ENCODE assay signal across 1 cellular context in the genomic region with DNA sequence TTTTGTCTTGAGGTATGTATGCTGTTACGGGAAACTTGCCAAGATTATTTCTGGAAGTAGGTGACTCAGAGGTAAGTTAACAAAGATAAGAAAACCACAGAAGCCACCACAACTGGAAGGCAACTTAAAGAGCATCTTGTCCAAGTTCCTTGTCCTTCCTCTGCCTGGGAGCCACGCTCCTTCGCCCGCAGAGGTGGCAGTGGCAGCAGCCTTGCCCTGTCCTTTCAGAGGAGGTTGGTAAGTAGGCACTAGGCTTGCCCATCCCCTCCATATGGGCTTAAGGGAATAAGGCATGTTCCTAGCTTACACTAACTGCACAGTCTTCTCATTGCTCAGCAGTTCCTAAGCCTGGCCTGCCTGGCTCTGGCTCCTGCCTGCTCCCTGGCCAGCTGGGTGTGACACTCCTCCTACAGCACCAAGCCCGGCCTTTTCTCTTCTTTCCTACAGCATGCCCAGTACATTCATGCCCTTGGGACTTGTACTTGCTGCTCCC.
TF ChIP-seq lines count a peak whose summit lies in the region.

No MANE protein-coding gene starts in this region.

TF ChIP-seq in K562, 482 proteins besides CTCF, POLR2A, EP300 and RAD21 (continues in another document):
- TF ChIP-seq ZFP91 (CRISPR knock-in tag; IDR thresholded peaks at IDR 0.05) (no peak), TBP (optimal IDR thresholded peaks at IDR 0.05; ENCODE audit: low read depth, low read length) (peak; percentile 58), ARID1B (IDR thresholded peaks at IDR 0.05) (peak; percentile 92), CBX5 (IDR thresholded peaks at IDR 0.05; ENCODE audit: borderline replicate concordance, low read depth) (no peak), RUNX1 (IDR thresholded peaks at IDR 0.05; ENCODE audit: low read depth) (0 out of 2 replicates have a peak, but pooled peaks have one; percentile 36), ZFP30 (CRISPR knock-in tag; IDR thresholded peaks at IDR 0.05; ENCODE audit: borderline replicate concordance) (no peak), AFF1 (IDR thresholded peaks at IDR 0.05; ENCODE audit: low read depth in 1 of 2, partially characterized antibody in 2 of 2) (peak in 1 of 2 experiments; percentile 28), HDAC2 (IDR thresholded peaks at IDR 0.05) (peak; percentile 69), SOX6 (IDR thresholded peaks at IDR 0.05) (peak; percentile 77; the same call in 1 of the 2 replicates), ESRRA (IDR thresholded peaks at IDR 0.05; ENCODE audit: borderline replicate concordance, low read depth) (peak; percentile 92; the same call in 1 of the 2 replicates), SMARCC2 (IDR thresholded peaks at IDR 0.05; ENCODE audit: low read depth) (peak; percentile 89), MTA2 (IDR thresholded peaks at IDR 0.05; ENCODE audit: low read depth) (0 out of 2 replicates have a peak, but pooled peaks have one; percentile 37), DMBX1 (CRISPR knock-in tag; IDR thresholded peaks at IDR 0.05; ENCODE audit: borderline replicate concordance) (no peak), FOS (IDR thresholded peaks at IDR 0.05; ENCODE audit: extremely low read depth, insufficient read length) (peak; percentile 30), TCF3 (CRISPR knock-in tag; IDR thresholded peaks at IDR 0.05) (peak; percentile 64), HES1 (IDR thresholded peaks at IDR 0.05; ENCODE audit: low read depth) (peak; percentile 87), TBL1XR1 (IDR thresholded peaks at IDR 0.05; ENCODE audit: low read length in 2 of 2) (peak in 1 of 2 experiments; percentile 56; a peak in 2 of 4 replicates), ZNF518B (CRISPR knock-in tag; IDR thresholded peaks at IDR 0.05) (no peak), TAL1 (IDR thresholded peaks at IDR 0.05) (peak; percentile 60), ATF7 (IDR thresholded peaks at IDR 0.05) (0 out of 2 replicates have a peak, but pooled peaks have one; percentile 16), PYGO2 (tag; IDR thresholded peaks at IDR 0.05) (no peak), ARHGAP35 (IDR thresholded peaks at IDR 0.05; ENCODE audit: partially characterized antibody) (no peak), FIP1L1 (IDR thresholded peaks at IDR 0.05; ENCODE audit: low read depth, low read length, poor library complexity, severe bottlenecking) (no peak), ILK (tag; IDR thresholded peaks at IDR 0.05; ENCODE audit: borderline replicate concordance, low read depth) (no peak), ZNF253 (CRISPR knock-in tag; conservative IDR thresholded peaks at IDR 0.05) (no peak), ZNF3 (CRISPR knock-in tag; IDR thresholded peaks at IDR 0.05) (no peak), RBFOX2 (IDR thresholded peaks at IDR 0.05; ENCODE audit: low read depth, low read length) (0 out of 2 replicates have a peak, but pooled peaks have one; percentile 31), GATA2 (CRISPR knock-in tag; IDR thresholded peaks at IDR 0.05) (0 out of 2 replicates have a peak, but pooled peaks have one; percentile 27), SNAPC5 (CRISPR knock-in tag; IDR thresholded peaks at IDR 0.05) (no peak), CCNT2 (IDR thresholded peaks at IDR 0.05; ENCODE audit: borderline replicate concordance, extremely low read depth, insufficient read length, low read depth, low read length) (peak; percentile 54), TCF7 (IDR thresholded peaks at IDR 0.05; ENCODE audit: borderline replicate concordance) (no peak), CBFA2T2 (conservative IDR thresholded peaks at IDR 0.05) (peak; percentile 70), PCBP2 (IDR thresholded peaks at IDR 0.05; ENCODE audit: low read depth, low read length, poor library complexity, severe bottlenecking) (no peak), DPF2 (IDR thresholded peaks at IDR 0.05) (peak; percentile 92), RHOXF2B (CRISPR knock-in tag; conservative IDR thresholded peaks at IDR 0.05) (no peak), KDM1A (IDR thresholded peaks at IDR 0.05) (peak; percentile 93 to 95), JUN (IDR thresholded peaks at IDR 0.05; ENCODE audit: borderline replicate concordance, low read depth, low read length) (peak; percentile 76; the same call in 1 of the 2 replicates), JUN (CRISPR knock-in tag; IDR thresholded peaks at IDR 0.05; ENCODE audit: borderline replicate concordance) (no peak), POLR2AphosphoS5 (IDR thresholded peaks at IDR 0.05; ENCODE audit: control insufficient read depth, insufficient read depth, low read depth, low read length) (no peak), RCOR1 (IDR thresholded peaks at IDR 0.05; ENCODE audit: borderline replicate concordance in 1 of 2, low read depth in 2 of 2, low read length in 2 of 2) (peak in 1 of 2 experiments; percentile 96; a peak in 2 of 4 replicates), FOSL1 (tag; conservative IDR thresholded peaks at IDR 0.05) (peak; percentile 97), MAFK (IDR thresholded peaks at IDR 0.05; ENCODE audit: low read length) (no peak), NFIC (IDR thresholded peaks at IDR 0.05) (peak; percentile 96), NFE2 (IDR thresholded peaks at IDR 0.05; ENCODE audit: low read depth) (peak; percentile 2; the same call in 1 of the 2 replicates), NR2C2 (CRISPR knock-in tag; IDR thresholded peaks at IDR 0.05) (no peak), NR2C2 (tag; IDR thresholded peaks at IDR 0.05) (no peak), JUND (IDR thresholded peaks at IDR 0.05; ENCODE audit: borderline replicate concordance, low read depth, low read length) (peak; percentile 95), JUND (tag; IDR thresholded peaks at IDR 0.05; ENCODE audit: borderline replicate concordance, low read depth, low read length) (peak; percentile 94; the same call in 2 of the 3 replicates)
- TF ChIP-seq, protein P1, sequence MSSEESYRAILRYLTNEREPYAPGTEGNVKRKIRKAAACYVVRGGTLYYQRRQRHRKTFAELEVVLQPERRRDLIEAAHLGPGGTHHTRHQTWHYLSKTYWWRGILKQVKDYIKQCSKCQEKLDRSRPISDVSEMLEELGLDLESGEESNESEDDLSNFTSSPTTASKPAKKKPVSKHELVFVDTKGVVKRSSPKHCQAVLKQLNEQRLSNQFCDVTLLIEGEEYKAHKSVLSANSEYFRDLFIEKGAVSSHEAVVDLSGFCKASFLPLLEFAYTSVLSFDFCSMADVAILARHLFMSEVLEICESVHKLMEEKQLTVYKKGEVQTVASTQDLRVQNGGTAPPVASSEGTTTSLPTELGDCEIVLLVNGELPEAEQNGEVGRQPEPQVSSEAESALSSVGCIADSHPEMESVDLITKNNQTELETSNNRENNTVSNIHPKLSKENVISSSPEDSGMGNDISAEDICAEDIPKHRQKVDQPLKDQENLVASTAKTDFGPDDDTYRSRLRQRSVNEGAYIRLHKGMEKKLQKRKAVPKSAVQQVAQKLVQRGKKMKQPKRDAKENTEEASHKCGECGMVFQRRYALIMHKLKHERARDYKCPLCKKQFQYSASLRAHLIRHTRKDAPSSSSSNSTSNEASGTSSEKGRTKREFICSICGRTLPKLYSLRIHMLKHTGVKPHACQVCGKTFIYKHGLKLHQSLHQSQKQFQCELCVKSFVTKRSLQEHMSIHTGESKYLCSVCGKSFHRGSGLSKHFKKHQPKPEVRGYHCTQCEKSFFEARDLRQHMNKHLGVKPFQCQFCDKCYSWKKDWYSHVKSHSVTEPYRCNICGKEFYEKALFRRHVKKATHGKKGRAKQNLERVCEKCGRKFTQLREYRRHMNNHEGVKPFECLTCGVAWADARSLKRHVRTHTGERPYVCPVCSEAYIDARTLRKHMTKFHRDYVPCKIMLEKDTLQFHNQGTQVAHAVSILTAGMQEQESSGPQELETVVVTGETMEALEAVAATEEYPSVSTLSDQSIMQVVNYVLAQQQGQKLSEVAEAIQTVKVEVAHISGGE (CRISPR knock-in tag; IDR thresholded peaks at IDR 0.05), result no peak
- TF ChIP-seq, protein P2, sequence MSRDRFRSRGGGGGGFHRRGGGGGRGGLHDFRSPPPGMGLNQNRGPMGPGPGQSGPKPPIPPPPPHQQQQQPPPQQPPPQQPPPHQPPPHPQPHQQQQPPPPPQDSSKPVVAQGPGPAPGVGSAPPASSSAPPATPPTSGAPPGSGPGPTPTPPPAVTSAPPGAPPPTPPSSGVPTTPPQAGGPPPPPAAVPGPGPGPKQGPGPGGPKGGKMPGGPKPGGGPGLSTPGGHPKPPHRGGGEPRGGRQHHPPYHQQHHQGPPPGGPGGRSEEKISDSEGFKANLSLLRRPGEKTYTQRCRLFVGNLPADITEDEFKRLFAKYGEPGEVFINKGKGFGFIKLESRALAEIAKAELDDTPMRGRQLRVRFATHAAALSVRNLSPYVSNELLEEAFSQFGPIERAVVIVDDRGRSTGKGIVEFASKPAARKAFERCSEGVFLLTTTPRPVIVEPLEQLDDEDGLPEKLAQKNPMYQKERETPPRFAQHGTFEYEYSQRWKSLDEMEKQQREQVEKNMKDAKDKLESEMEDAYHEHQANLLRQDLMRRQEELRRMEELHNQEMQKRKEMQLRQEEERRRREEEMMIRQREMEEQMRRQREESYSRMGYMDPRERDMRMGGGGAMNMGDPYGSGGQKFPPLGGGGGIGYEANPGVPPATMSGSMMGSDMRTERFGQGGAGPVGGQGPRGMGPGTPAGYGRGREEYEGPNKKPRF (IDR thresholded peaks at IDR 0.05; ENCODE audit: low read depth, low read length), result no peak
- TF ChIP-seq, protein P3, sequence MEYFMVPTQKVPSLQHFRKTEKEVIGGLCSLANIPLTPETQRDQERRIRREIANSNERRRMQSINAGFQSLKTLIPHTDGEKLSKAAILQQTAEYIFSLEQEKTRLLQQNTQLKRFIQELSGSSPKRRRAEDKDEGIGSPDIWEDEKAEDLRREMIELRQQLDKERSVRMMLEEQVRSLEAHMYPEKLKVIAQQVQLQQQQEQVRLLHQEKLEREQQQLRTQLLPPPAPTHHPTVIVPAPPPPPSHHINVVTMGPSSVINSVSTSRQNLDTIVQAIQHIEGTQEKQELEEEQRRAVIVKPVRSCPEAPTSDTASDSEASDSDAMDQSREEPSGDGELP (CRISPR knock-in tag; IDR thresholded peaks at IDR 0.05; ENCODE audit: borderline replicate concordance), result peak; percentile 53; the same call in 1 of the 2 replicates
